ENCODE assay signal across 13 cellular contexts in genomic region chr20:44137210-44137781, GRCh38. TPM values are rescaled to one million over a fixed set of nuclear protein-coding genes. Genes with fewer than 3 reads are reported as not detected.
A peak's percentile ranks its signal among the peaks of the same experiment; 100 is the strongest.
DNase-seq lines count a peak whose midpoint lies in the region; ATAC-seq and TF ChIP-seq lines count a peak whose summit lies in the region.
"Had no signal": no experiment of that assay in that cellular context is flagged by ENCODE, and none has a peak within 500 bp of the region (broad histone marks: within the 10 kb centered on the region; RNA-seq: fewer than 3 reads in every experiment).

No MANE protein-coding gene starts in this region.

- H3K4me1 ChIP-seq in SK-N-SH (ENCODE audit: control insufficient read depth in 1 of 2, insufficient read depth in 2 of 2, low read depth in 1 of 2, low read length in 1 of 2) (no peaks in the 10 kb centered on the region), muscle layer of duodenum (ENCODE audit: control insufficient read depth in 1 of 2, insufficient read depth in 2 of 2, low read length in 2 of 2) (peaks cover 0 to 3% of the 10 kb centered on the region in 2 donors), vagina (no peaks in the 10 kb centered on the region)
- H3K4me1 ChIP-seq in CD8-positive, alpha-beta T cell (ENCODE audit: insufficient read depth, low read length): no peaks in the 10 kb centered on the region

- intact Hi-C loops in vagina (cut with DNase I): no loop called here
- intact Hi-C loops in CD8-positive, alpha-beta T cell (cut with DNase I, micrococcal nuclease): no loop called here

- no peaks in the 10 kb centered on the region for H3F3A ChIP-seq in SK-N-SH (replicated peaks; ENCODE audit: insufficient read depth)

- no peak for TF ChIP-seq POLR2A in vagina (IDR thresholded peaks at IDR 0.05)

- WGBS in SK-N-SH (ENCODE audit: low lambda C conversion rate): 61% methylated on average over 14 of the region's 18 CpGs

- H3K27ac Mint-ChIP-seq in CD8-positive, alpha-beta T cell: no peak overlapping the region
- H3K27ac Mint-ChIP-seq: activated naive CD4-positive, alpha-beta T cell treated with anti-CD3 and anti-CD28 coated beads, Interleukin-2, amount 50 U/mL, for 72 hours had no signal

- H3K27ac ChIP-seq in SK-N-SH (ENCODE audit: low read depth in 2 of 2, low read length in 1 of 2) (no peak overlapping the region), muscle layer of duodenum (ENCODE audit: low read length) (peak overlapping the region; percentile 92), vagina (peak overlapping the region; percentile 3)
- no peak overlapping the region for H3K27ac ChIP-seq in CD8-positive, alpha-beta T cell (ENCODE audit: low read depth, low read length)
- H3K27ac ChIP-seq: 22Rv1 had no signal

- no peaks in the 10 kb centered on the region for H3K79me2 ChIP-seq in SK-N-SH (ENCODE audit: insufficient read depth)

- no peaks in the 10 kb centered on the region for H3K36me3 ChIP-seq in SK-N-SH (replicated peaks in 1 of 2; ENCODE audit: control insufficient read depth in 1 of 2, insufficient read depth in 2 of 2, low read length in 1 of 2)
- H3K36me3 ChIP-seq in muscle layer of duodenum (ENCODE audit: control insufficient read depth in 1 of 2, insufficient read depth in 2 of 2, low read length in 2 of 2): no peaks in the 10 kb centered on the region
- no peaks in the 10 kb centered on the region for H3K36me3 ChIP-seq in vagina
- H3K36me3 ChIP-seq in CD8-positive, alpha-beta T cell (ENCODE audit: insufficient read depth, low read length): no peaks in the 10 kb centered on the region
- H3K36me3 ChIP-seq: MG63 had no signal

- H3K27me3 Mint-ChIP-seq in CD8-positive, alpha-beta T cell (ENCODE audit: low read depth): peaks cover 24% of the 10 kb centered on the region

- DNase-seq in SK-N-SH (no peak), glomerular visceral epithelial cell (ENCODE audit: extremely low spot score) (peak; percentile 37), vagina (ENCODE audit: extremely low spot score in 2 of 2) (no peak), NCI-H526 treated with DMSO at 0.1 percent for 48 hours (lab: John Stamatoyannopoulos, UW) (no peak), left lobe of liver (ENCODE audit: low spot score) (no peak)
- DNase-seq in CD8-positive, alpha-beta T cell: no peak
- DNase-seq: activated CD4-positive, alpha-beta T cell treated with anti-CD3 and anti-CD28 coated beads for 1 hour; MG63 had no signal

- no peak overlapping the region for H3K4me3 Mint-ChIP-seq in CD8-positive, alpha-beta T cell

- no peak overlapping the region for H3K4me2 ChIP-seq in SK-N-SH

- no peaks in the 10 kb centered on the region for H3K4me1 Mint-ChIP-seq in CD8-positive, alpha-beta T cell (ENCODE audit: low read depth)

- H4K20me1 ChIP-seq in SK-N-SH (ENCODE audit: insufficient read depth): no peaks in the 10 kb centered on the region

- H3K36me3 Mint-ChIP-seq in CD8-positive, alpha-beta T cell: no peaks in the 10 kb centered on the region
- H3K36me3 Mint-ChIP-seq: activated naive CD4-positive, alpha-beta T cell treated with anti-CD3 and anti-CD28 coated beads, Interleukin-2, amount 50 U/mL, for 72 hours had no signal

- TF ChIP-seq EP300 in SK-N-SH (IDR thresholded peaks at IDR 0.05; ENCODE audit: borderline replicate concordance in 1 of 2, low read depth in 1 of 2, low read length in 1 of 2): no peak

- no peak overlapping the region for H2AFZ ChIP-seq in SK-N-SH (ENCODE audit: low read depth)

- TF ChIP-seq CTCF in SK-N-SH (IDR thresholded peaks at IDR 0.05) (no peak), vagina (IDR thresholded peaks at IDR 0.05) (no peak)
- TF ChIP-seq CTCF in CD8-positive, alpha-beta T cell (IDR thresholded peaks at IDR 0.05): no peak

- H3K4me3 ChIP-seq in SK-N-SH (ENCODE audit: low read depth in 2 of 2, low read length in 1 of 2) (no peak overlapping the region), muscle layer of duodenum (ENCODE audit: low read depth in 1 of 2, low read length in 2 of 2) (peak overlapping the region in 1 of 2 donors; percentile 20), vagina (no peak overlapping the region)
- H3K4me3 ChIP-seq in CD8-positive, alpha-beta T cell (ENCODE audit: low read depth, low read length): no peak overlapping the region
- H3K4me3 ChIP-seq: MG63 had no signal

- TF ChIP-seq RAD21 in SK-N-SH (IDR thresholded peaks at IDR 0.05; ENCODE audit: low read length): no peak

- CTCF ChIA-PET in SK-N-SH (lab: Yijun Ruan, JAX): interaction anchor here (0.9 to 5.2 kb wide), 4 partner anchors 20 to 53 kb away, joined by 3 to 28 read pairs (median 8); partner anchors contain the start of gene JPH2
- CTCF ChIA-PET in CD8-positive, alpha-beta T cell (lab: Charles Lee): interaction anchor here (1.0 to 1.3 kb wide), 3 partner anchors 20 to 57 kb away, joined by 3 to 5 read pairs (median 4); no protein-coding TSS in a partner anchor

- no peaks in the 10 kb centered on the region for H3K9me3 Mint-ChIP-seq in CD8-positive, alpha-beta T cell
- H3K9me3 Mint-ChIP-seq: activated naive CD4-positive, alpha-beta T cell treated with anti-CD3 and anti-CD28 coated beads, Interleukin-2, amount 50 U/mL, for 72 hours had no signal

- no peaks in the 10 kb centered on the region for H3K9me2 ChIP-seq in SK-N-SH

- H3K9me3 ChIP-seq in SK-N-SH (no peaks in the 10 kb centered on the region), muscle layer of duodenum (ENCODE audit: control insufficient read depth in 1 of 2, low read length in 2 of 2) (no peaks in the 10 kb centered on the region), vagina (no peaks in the 10 kb centered on the region)
- no peaks in the 10 kb centered on the region for H3K9me3 ChIP-seq in CD8-positive, alpha-beta T cell (ENCODE audit: low read length)
- H3K9me3 ChIP-seq: MG63 had no signal

- peak; percentile 67 for ATAC-seq in SK-N-SH treated with all-trans-retinoic acid at 6 μM for 48 hours
- ATAC-seq in left lobe of liver: no peak
- no peak for ATAC-seq in CD8-positive, alpha-beta T cell
- ATAC-seq: activated naive CD4-positive, alpha-beta T cell treated with anti-CD3 and anti-CD28 coated beads, Interleukin-2, amount 50 U/mL, for 72 hours had no signal

- H3K9ac ChIP-seq in SK-N-SH: no peak overlapping the region

- H3K27me3 ChIP-seq in SK-N-SH (ENCODE audit: insufficient read depth) (no peaks in the 10 kb centered on the region), muscle layer of duodenum (ENCODE audit: low read depth, low read length) (no peaks in the 10 kb centered on the region), vagina (no peaks in the 10 kb centered on the region)
- no peaks in the 10 kb centered on the region for H3K27me3 ChIP-seq in CD8-positive, alpha-beta T cell (ENCODE audit: insufficient read depth, low read length)
- H3K27me3 ChIP-seq: MG63 had no signal

- POLR2A ChIA-PET in SK-N-SH (lab: Yijun Ruan, JAX): no interaction called here
- POLR2A ChIA-PET in CD8-positive, alpha-beta T cell (lab: Charles Lee): no interaction called here

TF ChIP-seq in SK-N-SH treated with all-trans-retinoic acid at 6 μM for 48 hours, 23 proteins besides CTCF, POLR2A, EP300 and RAD21:
- no peak for TF ChIP-seq GLIS3 (CRISPR knock-in tag; IDR thresholded peaks at IDR 0.05)
- no peak for TF ChIP-seq CSDC2 (CRISPR knock-in tag; IDR thresholded peaks at IDR 0.05)
- no peak for TF ChIP-seq PPARA (CRISPR knock-in tag; IDR thresholded peaks at IDR 0.05; ENCODE audit: borderline replicate concordance)
- TF ChIP-seq PATZ1 (CRISPR knock-in tag; IDR thresholded peaks at IDR 0.05; ENCODE audit: borderline replicate concordance): no peak

TF ChIP-seq in SK-N-SH, 30 proteins besides CTCF, POLR2A, EP300 and RAD21:
- TF ChIP-seq MEF2A (IDR thresholded peaks at IDR 0.05; ENCODE audit: borderline replicate concordance, low read depth) (no peak), POLR2AphosphoS5 (IDR thresholded peaks at IDR 0.05; ENCODE audit: low read depth, low read length) (no peak), SMC3 (IDR thresholded peaks at IDR 0.05; ENCODE audit: low read depth, low read length) (no peak), FOSL2 (IDR thresholded peaks at IDR 0.05; ENCODE audit: borderline replicate concordance, low read depth) (no peak), ELF1 (IDR thresholded peaks at IDR 0.05) (no peak), EZH2phosphoT487 (IDR thresholded peaks at IDR 0.05; ENCODE audit: borderline replicate concordance, low read depth) (no peak), CHD2 (IDR thresholded peaks at IDR 0.05; ENCODE audit: low read length, partially characterized antibody) (no peak), TEAD4 (IDR thresholded peaks at IDR 0.05; ENCODE audit: borderline replicate concordance, insufficient read depth) (no peak), RXRA (IDR thresholded peaks at IDR 0.05; ENCODE audit: borderline replicate concordance, low read depth) (no peak)

RNA-seq across cellular contexts. Expression of gene JPH2, which starts 49.7 kb away (rescaled TPM):
- 0.67 and 0.75 TPM in 2 replicates for polyA plus RNA-seq in SK-N-SH (2012; rRNA removed)
- polyA plus RNA-seq in SK-N-SH (2012; cell fraction: cytosol; rRNA removed): 0.44 and 0.58 TPM in 2 replicates
- 0.66 and 0.74 TPM in 2 replicates for polyA plus RNA-seq in SK-N-SH (2012; cell fraction: nucleus; rRNA removed)
- total RNA-seq in vagina (13.8 TPM), left lobe of liver (0.13 TPM)
- not detected for total RNA-seq in CD8-positive, alpha-beta T cell
- total RNA-seq: OCI-LY7 had no signal

Comparison
In these comparisons a context has a peak if more than half of its experiments do, and no peak if none do; other contexts are left out.
1. H3K27ac ChIP-seq: peak in muscle layer of duodenum (single experiment) and vagina (single experiment); none in SK-N-SH (0 of 2) and CD8-positive, alpha-beta T cell (single experiment).
2. RNA of gene JPH2, which starts 49.7 kb away (total RNA-seq): 13.8 TPM in vagina (single experiment); 0.13 TPM in left lobe of liver (single experiment) and not detected in CD8-positive, alpha-beta T cell; every median in the first group is over 10 times any median in the second.